19 cellular contexts compared by ENCODE assay signal in genomic region chr9:130311774-130312140, GRCh38. TPM values are rescaled to one million over a fixed set of nuclear protein-coding genes. Genes with fewer than 3 reads are reported as not detected.
"Had no signal": no experiment of that assay in that cellular context is flagged by ENCODE, and none has a peak within 500 bp of the region (broad histone marks: within the 10 kb centered on the region; RNA-seq: fewer than 3 reads in every experiment).

No MANE protein-coding gene starts in this region.

- H3K27ac ChIP-seq: colonic mucosa, epithelial cell of prostate, right atrium auricular region, skin epidermis, stomach, vagina had no signal

- H3K36me3 ChIP-seq: colonic mucosa, right atrium auricular region, stomach, vagina had no signal

- H3K9me3 ChIP-seq: colonic mucosa, right atrium auricular region, stomach, vagina had no signal

- H3K4me3 ChIP-seq: colonic mucosa, right atrium auricular region, skin epidermis, stomach, vagina had no signal

- DNase-seq: activated B cell treated with CpG ODN at 0.5 μM for 24 hours; activated CD4-positive, alpha-beta T cell treated with anti-CD3 and anti-CD28 coated beads for 4 hours; activated CD8-positive, alpha-beta T cell treated with anti-CD3 and anti-CD28 coated beads for 36 hours; activated naive CD4-positive, alpha-beta T cell treated with Interleukin-2 at 50 U/mL for 16 hours; activated T-cell treated with anti-CD3 and anti-CD28 coated beads, Interleukin-2, amount 50 U/mL, for 1 hour; central memory CD4-positive, alpha-beta T cell; colonic mucosa; endodermal cell; foreskin fibroblast; hippocampal formation; stomach; trophoblast cell had no signal

- H3K27me3 ChIP-seq: colonic mucosa, right atrium auricular region, vagina had no signal

- H3K4me1 ChIP-seq: colonic mucosa, vagina had no signal

- ATAC-seq: activated CD8-positive, alpha-beta T cell treated with anti-CD3 and anti-CD28 coated beads for 36 hours; left lobe of liver had no signal

RNA-seq across cellular contexts. Expression of gene HMCN2, which starts 46.2 kb away (rescaled TPM):
- total RNA-seq: activated B cell treated with CpG ODN at 0.5 μM for 24 hours; activated CD8-positive, alpha-beta T cell treated with anti-CD3 and anti-CD28 coated beads for 36 hours; activated T-helper 2 cell treated with anti-CD3 and anti-CD28 coated beads, Interferon-gamma antibody, Interleukin-2, Interleukin-4, amounts not matched to agents 10 μg/mL and 5 μg/mL and 100 μg/mL, durations not matched to agents 14 hours and 24 hours and 36 hours; neural crest cell had no signal
